Comparison of ENCODE assay signal across 18 cellular contexts in genomic region chr3:175608351-175608750, GRCh38.
"Had no signal": no experiment of that assay in that cellular context is flagged by ENCODE, and none has a peak within 500 bp of the region (broad histone marks: within the 10 kb centered on the region; RNA-seq: fewer than 3 reads in every experiment).

No MANE protein-coding gene starts in this region.

- H3K4me1 ChIP-seq: breast epithelium, foreskin keratinocyte, lower lobe of right lung, pancreas, tibial artery, uterus had no signal

- H3K27me3 ChIP-seq: breast epithelium, foreskin keratinocyte, pancreas, tibial artery, uterus had no signal

- H3K27ac ChIP-seq: breast epithelium, foreskin keratinocyte, lower lobe of right lung, pancreas, tibial artery, uterus had no signal

- DNase-seq: activated CD4-positive, alpha-beta T cell treated with anti-CD3 and anti-CD28 coated beads, Interleukin-2, amount 10 ng/mL, durations not matched to agents 7 days and 5 days; activated CD8-positive, alpha-beta memory T cell treated with anti-CD3 and anti-CD28 coated beads, Interleukin-2, amount 50 U/mL, for 48 hours; activated gamma-delta T cell treated with Interleukin-2 at 50 U/mL for 16 hours; activated T-cell treated with anti-CD3 and anti-CD28 coated beads, Interleukin-2, amount 50 U/mL, for 72 hours; amniotic stem cell; cerebellar nuclear complex; effector memory CD4-positive, alpha-beta T cell; foreskin keratinocyte; left cardiac atrium; lower lobe of right lung; pancreas; stimulated activated CD4-positive, alpha-beta T cell treated with anti-CD3 and anti-CD28 coated beads, Interleukin-12 subunit alpha, Interleukin-12 subunit beta, amount 100 ng/mL, for 4 hours; stimulated activated CD4-positive, alpha-beta T cell treated with anti-CD3 and anti-CD28 coated beads, Interleukin-2, amount 100 ng/mL, for 24 hours; T-helper 9 cell; tibial artery; uterus had no signal

- H3K4me3 ChIP-seq: breast epithelium, lower lobe of right lung, pancreas, tibial artery, uterus had no signal

- H3K9me3 ChIP-seq: breast epithelium, lower lobe of right lung, pancreas, tibial artery, uterus had no signal

- ATAC-seq: activated T-cell treated with anti-CD3 and anti-CD28 coated beads, Interleukin-2, amount 50 U/mL, for 72 hours; foreskin keratinocyte; left cardiac atrium; lower lobe of right lung; pancreas; stimulated activated memory B cell treated with anti-CD40 and anti-IgM and Interleukin-4, amounts not matched to agents 10 μg/mL and 1 μg/mL and 100 μg/mL, for 72 hours had no signal

- H3K36me3 ChIP-seq: breast epithelium, lower lobe of right lung, pancreas, tibial artery, uterus had no signal
